Comparison of ENCODE assay signal across 14 cellular contexts in genomic region chr1:61085191-61086086, GRCh38. TPM values are rescaled to one million over a fixed set of nuclear protein-coding genes. Genes with fewer than 3 reads are reported as not detected.
DNase-seq lines count a peak whose midpoint lies in the region; ATAC-seq, FAIRE-seq and TF ChIP-seq lines count a peak whose summit lies in the region.
"Had no signal": no experiment of that assay in that cellular context is flagged by ENCODE, and none has a peak within 500 bp of the region (broad histone marks: within the 10 kb centered on the region; RNA-seq: fewer than 3 reads in every experiment).

No MANE protein-coding gene starts in this region.

- dilution Hi-C loops in endothelial cell of umbilical vein (cut with MboI; ENCODE audit: extremely low pct_ligation_motif_present, low sequenced_read_pairs): no loop called here

- H3K4me3 ChIP-seq in endothelial cell of umbilical vein (replicated peaks in 1 of 3; ENCODE audit: insufficient read depth in 1 of 3, low read depth in 1 of 3, low read length in 3 of 3): peak overlapping the region in 1 of 3 experiments; percentile 91

- no peaks in the 10 kb centered on the region for H3K9me3 ChIP-seq in endothelial cell of umbilical vein (replicated peaks; ENCODE audit: control insufficient read depth, insufficient read depth, low read length)
- H3K9me3 ChIP-seq: left lung had no signal

- POLR2A ChIA-PET in endothelial cell of umbilical vein (lab: Charles Lee): interaction anchor here (0.8 kb wide), 1 partner anchor 71 kb away, joined by 7 read pairs; no protein-coding TSS in a partner anchor

- H3K36me3 ChIP-seq in endothelial cell of umbilical vein (ENCODE audit: control insufficient read depth in 2 of 2, extremely low read depth in 1 of 2, insufficient read depth in 2 of 2, low read length in 2 of 2): peaks cover 3 to 5% of the 10 kb centered on the region in 2 experiments

- H3K36me3 Mint-ChIP-seq in nephron (ENCODE audit: low read depth) (peaks cover 33% of the 10 kb centered on the region), type B pancreatic cell (peaks cover 20% of the 10 kb centered on the region)

- no peak overlapping the region for H2AFZ ChIP-seq in endothelial cell of umbilical vein (ENCODE audit: low read depth, low read length)

- peaks cover 34% of the 10 kb centered on the region for H3K27me3 Mint-ChIP-seq in nephron (ENCODE audit: low read depth)
- peaks cover 58% of the 10 kb centered on the region for H3K27me3 Mint-ChIP-seq in type B pancreatic cell

- DNase-seq in NCI-H2029 treated with DMSO at 0.1 percent for 48 hours (lab: John Stamatoyannopoulos, UW): peak; percentile 86
- DNase-seq in NCI-H2029 (lab: John Stamatoyannopoulos, UW): no peak
- peak; percentile 60 for DNase-seq in endothelial cell of umbilical vein (ENCODE audit: low read depth, low spot score)
- DNase-seq in type B pancreatic cell (ENCODE audit: extremely low spot score, unreplicated experiment): no peak
- no peak for DNase-seq in NCI-H446 (lab: John Stamatoyannopoulos, UW)
- DNase-seq: ACHN; activated naive CD8-positive, alpha-beta T cell treated with anti-CD3 and anti-CD28 coated beads, Interleukin-2, amount 10 ng/mL, durations not matched to agents 7 days and 5 days; left lung; NCI-H1048; NK-92 treated with Interleukin-12 subunit alpha and Interleukin-12 subunit beta, amount 100 ng/mL, for 24 hours; T-helper 17 cell had no signal

- BruUV-seq in endothelial cell of umbilical vein (replicated peaks; lab: Mats Ljungman, UMichigan): no TSS peak

- H3K4me1 Mint-ChIP-seq in nephron: peaks cover 69% of the 10 kb centered on the region
- H3K4me1 Mint-ChIP-seq in type B pancreatic cell (ENCODE audit: unreplicated experiment): peaks cover 26% of the 10 kb centered on the region

- H3K9me3 Mint-ChIP-seq in nephron (no peaks in the 10 kb centered on the region), type B pancreatic cell (no peaks in the 10 kb centered on the region)
- H3K9me3 Mint-ChIP-seq: activated naive CD8-positive, alpha-beta T cell treated with anti-CD3 and anti-CD28 coated beads, Interleukin-2, amount 10 ng/mL, durations not matched to agents 7 days and 5 days had no signal

- H3K4me2 ChIP-seq in endothelial cell of umbilical vein (ENCODE audit: insufficient read depth, low read length): peak overlapping the region; percentile 98

- H3K27ac Mint-ChIP-seq in nephron: peak overlapping the region; percentile 99 to 100 (median 99)
- H3K27ac Mint-ChIP-seq in type B pancreatic cell: no peak overlapping the region
- H3K27ac Mint-ChIP-seq: activated naive CD8-positive, alpha-beta T cell treated with anti-CD3 and anti-CD28 coated beads, Interleukin-2, amount 10 ng/mL, durations not matched to agents 7 days and 5 days; T-helper 17 cell had no signal

- CTCF ChIA-PET in endothelial cell of umbilical vein (lab: Charles Lee): interaction anchor here (0.7 to 2.7 kb wide), 6 partner anchors 9 to 368 kb away, joined by 3 to 9 read pairs (median 4); no protein-coding TSS in a partner anchor

- H3K27ac ChIP-seq in endothelial cell of umbilical vein (ENCODE audit: insufficient read depth, low read depth, low read length): no peak overlapping the region

- peak overlapping the region; percentile 93 to 100 (median 99) for H3K4me3 Mint-ChIP-seq in nephron
- H3K4me3 Mint-ChIP-seq in type B pancreatic cell: peak overlapping the region; percentile 97
- H3K4me3 Mint-ChIP-seq: activated naive CD8-positive, alpha-beta T cell treated with anti-CD3 and anti-CD28 coated beads, Interleukin-2, amount 10 ng/mL, durations not matched to agents 7 days and 5 days had no signal

- H3K79me2 ChIP-seq in endothelial cell of umbilical vein (ENCODE audit: control insufficient read depth, insufficient read depth, low read length): peaks cover 63% of the 10 kb centered on the region

- no peak for TF ChIP-seq POLR2A in endothelial cell of umbilical vein (IDR thresholded peaks at IDR 0.05; ENCODE audit: low read depth, low read length)

- ATAC-seq in HG03039 (IDR thresholded peaks at IDR 0.05; ENCODE audit: unreplicated experiment) (no peak), HG02870 (IDR thresholded peaks at IDR 0.05; ENCODE audit: unreplicated experiment) (no peak)
- ATAC-seq: left lung, T-helper 17 cell had no signal

- H4K20me1 ChIP-seq in endothelial cell of umbilical vein (replicated peaks; ENCODE audit: control insufficient read depth, extremely low read depth, insufficient read depth, low read length): peaks cover 4% of the 10 kb centered on the region

- H3K9ac ChIP-seq in endothelial cell of umbilical vein (replicated peaks; ENCODE audit: extremely low read depth, insufficient read depth, low read length): peak overlapping the region; percentile 87

- H3K27me3 ChIP-seq in endothelial cell of umbilical vein (ENCODE audit: control insufficient read depth in 2 of 2, insufficient read depth in 2 of 2, low read length in 2 of 2): no peaks in the 10 kb centered on the region

- TF ChIP-seq CTCF in endothelial cell of umbilical vein (IDR thresholded peaks at IDR 0.05; ENCODE audit: extremely low read depth in 1 of 2, insufficient read depth in 1 of 2, low read depth in 1 of 2, low read length in 2 of 2) (no peak), nephron (IDR thresholded peaks at IDR 0.05; ENCODE audit: unreplicated experiment in 3 of 3) (no peak), type B pancreatic cell (conservative IDR thresholded peaks at IDR 0.05) (no peak)

- H3K4me1 ChIP-seq in endothelial cell of umbilical vein (ENCODE audit: control insufficient read depth, extremely low read depth, insufficient read depth, low read length): peaks cover 30% of the 10 kb centered on the region

- intact Hi-C loops in endothelial cell of umbilical vein (cut with micrococcal nuclease): no loop called here

- FAIRE-seq in endothelial cell of umbilical vein (lab: Jason Lieb, UNC): no peak

- no peaks in the 10 kb centered on the region for H3K9me1 ChIP-seq in endothelial cell of umbilical vein (replicated peaks; ENCODE audit: control insufficient read depth, extremely low read depth, insufficient read depth, low read length)

TF ChIP-seq in endothelial cell of umbilical vein, 7 proteins besides CTCF, POLR2A, EP300 and RAD21:
- TF ChIP-seq EZH2 (IDR thresholded peaks at IDR 0.05; ENCODE audit: borderline replicate concordance, low read depth, low read length, severe bottlenecking): no peak
- no peak for TF ChIP-seq POLR2AphosphoS5 (IDR thresholded peaks at IDR 0.05; ENCODE audit: insufficient read depth, low read depth, low read length)
- no peak for TF ChIP-seq JUN (IDR thresholded peaks at IDR 0.05; ENCODE audit: borderline replicate concordance, insufficient read depth, insufficient read length, low read depth)

RNA-seq across cellular contexts. Expression of gene NFIA, which starts 3.1 kb away (rescaled TPM):
- total RNA-seq in endothelial cell of umbilical vein: 41.3 and 47.0 TPM in 2 replicates
- polyA plus RNA-seq in endothelial cell of umbilical vein: 25.5 and 31.2 TPM in 2 replicates
- polyA plus RNA-seq in endothelial cell of umbilical vein (2011; cell fraction: cytosol; rRNA removed): 15.5 and 15.8 TPM in 2 replicates
- polyA plus RNA-seq in endothelial cell of umbilical vein (2011; cell fraction: nucleus; rRNA removed): 23.4 and 25.6 TPM in 2 replicates
- 11.7 and 12.9 TPM in 2 replicates for polyA plus RNA-seq in endothelial cell of umbilical vein (2012)
- polyA minus RNA-seq in endothelial cell of umbilical vein: 85.6 and 92.4 TPM in 2 replicates
- 32.8 TPM for polyA minus RNA-seq in endothelial cell of umbilical vein (2011; cell fraction: cytosol; rRNA and poly(A)+ RNA removed)
- 103 and 113 TPM in 2 replicates for polyA minus RNA-seq in endothelial cell of umbilical vein (2011; cell fraction: nucleus; rRNA and poly(A)+ RNA removed)
- 10.5 and 49.4 TPM in 2 replicates for total RNA-seq in type B pancreatic cell (ENCODE audit: low replicate concordance)

Comparison
In these comparisons a context has a peak if more than half of its experiments do, and no peak if none do; other contexts are left out.
1. DNase-seq: peak in NCI-H2029 treated with DMSO at 0.1 percent for 48 hours (single experiment) and endothelial cell of umbilical vein (single experiment); none in NCI-H2029 (single experiment), type B pancreatic cell (single experiment) and NCI-H446 (0 of 2).